In genomic region chr6:165695736-165696515, GRCh38 we compare ENCODE assay signal across 24 cellular contexts. TPM values are rescaled to one million over a fixed set of nuclear protein-coding genes. Genes with fewer than 3 reads are reported as not detected.
"Had no signal": no experiment of that assay in that cellular context is flagged by ENCODE, and none has a peak within 500 bp of the region (broad histone marks: within the 10 kb centered on the region; RNA-seq: fewer than 3 reads in every experiment).

No MANE protein-coding gene starts in this region.

- H3K4me1 ChIP-seq: body of pancreas, gastrocnemius medialis, upper lobe of right lung had no signal

- H3K9me3 ChIP-seq: body of pancreas, gastrocnemius medialis, upper lobe of right lung had no signal

- H3K36me3 Mint-ChIP-seq: activated naive CD4-positive, alpha-beta T cell treated with anti-CD3 and anti-CD28 coated beads, Interleukin-2, amount 10 ng/mL, durations not matched to agents 7 days and 5 days; natural killer cell had no signal

- H3K27me3 Mint-ChIP-seq: activated CD4-positive, alpha-beta memory T cell treated with anti-CD3 and anti-CD28 coated beads, Interleukin-2, amount 10 ng/mL, durations not matched to agents 7 days and 5 days; activated CD4-positive, alpha-beta T cell treated with anti-CD3 and anti-CD28 coated beads, Interleukin-2, amount 10 ng/mL, durations not matched to agents 24 days and 14 days; activated naive CD4-positive, alpha-beta T cell treated with anti-CD3 and anti-CD28 coated beads, Interleukin-2, amount 10 ng/mL, durations not matched to agents 7 days and 5 days; dendritic cell treated with granulocyte-macrophage colony-stimulating factor and Interleukin-4, amounts not matched to agents 40 ng/mL and 50 ng/mL, for 4 days; T-helper 17 cell had no signal

- H3K4me1 Mint-ChIP-seq: activated CD4-positive, alpha-beta memory T cell treated with anti-CD3 and anti-CD28 coated beads, Interleukin-2, amount 10 ng/mL, durations not matched to agents 7 days and 5 days; activated CD4-positive, alpha-beta T cell treated with anti-CD3 and anti-CD28 coated beads, Interleukin-2, amount 10 ng/mL, durations not matched to agents 24 days and 14 days; activated naive CD4-positive, alpha-beta T cell treated with anti-CD3 and anti-CD28 coated beads, Interleukin-2, amount 10 ng/mL, durations not matched to agents 7 days and 5 days; activated naive CD8-positive, alpha-beta T cell treated with anti-CD3 and anti-CD28 coated beads, Interleukin-2, amount 50 U/mL, for 24 hours; natural killer cell; T-helper 17 cell had no signal

- DNase-seq: activated CD4-positive, alpha-beta memory T cell treated with anti-CD3 and anti-CD28 coated beads, Interleukin-2, amount 10 ng/mL, durations not matched to agents 7 days and 5 days; activated CD4-positive, alpha-beta T cell treated with anti-CD3 and anti-CD28 coated beads, Interleukin-2, amount 10 ng/mL, durations not matched to agents 24 days and 14 days; activated effector memory CD4-positive, alpha-beta T cell treated with Interleukin-2 at 50 U/mL for 16 hours; activated naive CD4-positive, alpha-beta T cell treated with anti-CD3 and anti-CD28 coated beads, Interleukin-2, amount 10 ng/mL, durations not matched to agents 7 days and 5 days; activated naive CD8-positive, alpha-beta T cell treated with anti-CD3 and anti-CD28 coated beads, Interleukin-2, amount 50 U/mL, for 24 hours; activated T-cell treated with anti-CD3 and anti-CD28 coated beads, Interleukin-2, amount 50 U/mL, for 72 hours; anterior cingulate cortex; body of pancreas; effector memory CD4-positive, alpha-beta T cell; gastrocnemius medialis; head of caudate nucleus; midbrain; natural killer cell; right cardiac atrium; stimulated activated CD4-positive, alpha-beta T cell treated with anti-CD3 and anti-CD28 coated beads, Interleukin-12 subunit alpha, Interleukin-12 subunit beta, amount 100 ng/mL, for 4 hours; stimulated activated CD4-positive, alpha-beta T cell treated with anti-CD3 and anti-CD28 coated beads, Interleukin-4, amount 100 ng/mL, for 4 hours; stimulated activated naive CD8-positive, alpha-beta T cell treated with anti-CD3 and anti-CD28 coated beads, Interleukin-15, Interleukin-2, amounts not matched to agents 100 U/mL and 50 U/mL, for 24 hours; SW 1271; T-helper 17 cell; upper lobe of right lung had no signal

- H3K9me3 Mint-ChIP-seq: activated CD4-positive, alpha-beta T cell treated with anti-CD3 and anti-CD28 coated beads, Interleukin-2, amount 10 ng/mL, durations not matched to agents 24 days and 14 days; activated naive CD4-positive, alpha-beta T cell treated with anti-CD3 and anti-CD28 coated beads, Interleukin-2, amount 10 ng/mL, durations not matched to agents 7 days and 5 days; dendritic cell treated with granulocyte-macrophage colony-stimulating factor and Interleukin-4, amounts not matched to agents 40 ng/mL and 50 ng/mL, for 4 days had no signal

- H3K4me3 Mint-ChIP-seq: activated CD4-positive, alpha-beta memory T cell treated with anti-CD3 and anti-CD28 coated beads, Interleukin-2, amount 10 ng/mL, durations not matched to agents 7 days and 5 days; activated CD4-positive, alpha-beta T cell treated with anti-CD3 and anti-CD28 coated beads, Interleukin-2, amount 10 ng/mL, durations not matched to agents 24 days and 14 days; activated naive CD4-positive, alpha-beta T cell treated with anti-CD3 and anti-CD28 coated beads, Interleukin-2, amount 10 ng/mL, durations not matched to agents 7 days and 5 days; activated naive CD8-positive, alpha-beta T cell treated with anti-CD3 and anti-CD28 coated beads, Interleukin-2, amount 50 U/mL, for 24 hours; activated T-cell treated with anti-CD3 and anti-CD28 coated beads, Interleukin-2, amount 50 U/mL, for 72 hours; dendritic cell treated with granulocyte-macrophage colony-stimulating factor and Interleukin-4, amounts not matched to agents 40 ng/mL and 50 ng/mL, for 4 days; natural killer cell; T-helper 17 cell had no signal

- H3K36me3 ChIP-seq: cardiac muscle cell, gastrocnemius medialis, upper lobe of right lung had no signal

- H3K27ac Mint-ChIP-seq: activated CD4-positive, alpha-beta memory T cell treated with anti-CD3 and anti-CD28 coated beads, Interleukin-2, amount 10 ng/mL, durations not matched to agents 7 days and 5 days; activated CD4-positive, alpha-beta T cell treated with anti-CD3 and anti-CD28 coated beads, Interleukin-2, amount 10 ng/mL, durations not matched to agents 24 days and 14 days; activated naive CD4-positive, alpha-beta T cell treated with anti-CD3 and anti-CD28 coated beads, Interleukin-2, amount 10 ng/mL, durations not matched to agents 7 days and 5 days; activated naive CD8-positive, alpha-beta T cell treated with anti-CD3 and anti-CD28 coated beads, Interleukin-2, amount 50 U/mL, for 24 hours; activated T-cell treated with anti-CD3 and anti-CD28 coated beads, Interleukin-2, amount 50 U/mL, for 72 hours; dendritic cell treated with granulocyte-macrophage colony-stimulating factor and Interleukin-4, amounts not matched to agents 40 ng/mL and 50 ng/mL, for 4 days; natural killer cell; progenitor cell of endocrine pancreas; T-helper 17 cell had no signal

- FAIRE-seq: keratinocyte had no signal

- H3K4me3 ChIP-seq: body of pancreas, cardiac muscle cell, gastrocnemius medialis, upper lobe of right lung had no signal

- H3K27ac ChIP-seq: body of pancreas, cardiac muscle cell, gastrocnemius medialis, upper lobe of right lung had no signal

RNA-seq across cellular contexts. Expression of gene PDE10A, which starts 32.9 kb away (rescaled TPM):
- total RNA-seq: activated CD4-positive, alpha-beta memory T cell treated with anti-CD3 and anti-CD28 coated beads, Interleukin-2, amount 10 ng/mL, durations not matched to agents 7 days and 5 days; activated CD4-positive, alpha-beta T cell treated with anti-CD3 and anti-CD28 coated beads, Interleukin-2, amount 10 ng/mL, durations not matched to agents 24 days and 14 days; activated T-cell treated with anti-CD3 and anti-CD28 coated beads, Interleukin-2, amount 50 U/mL, for 72 hours; natural killer cell had no signal
